ENCODE assay signal across 16 cellular contexts in genomic region chr19:7230826-7231225, GRCh38.
DNase-seq lines count a peak whose midpoint lies in the region; ATAC-seq lines count a peak whose summit lies in the region.
"Had no signal": no experiment of that assay in that cellular context is flagged by ENCODE, and none has a peak within 500 bp of the region (broad histone marks: within the 10 kb centered on the region; RNA-seq: fewer than 3 reads in every experiment).

No MANE protein-coding gene starts in this region.

- intact Hi-C loops in Right ventricle myocardium inferior (cut with DNase I), result no loop called here

- DNase-seq in adipocyte (ENCODE audit: low read depth), result no peak
- DNase-seq in Right ventricle myocardium inferior (ENCODE audit: missing footprints), result peak; percentile 79
- peak; percentile 48 for DNase-seq in superior temporal gyrus (ENCODE audit: extremely low spot score)
- no peak for DNase-seq in NCI-H1417 treated with DMSO at 0.1 percent for 48 hours (lab: John Stamatoyannopoulos, UW)
- no peak for DNase-seq in kidney tubule cell (ENCODE audit: low spot score)
- no peak for DNase-seq in iPS-NIHi11 (ENCODE audit: low spot score)
- DNase-seq: NCI-H1048, NCI-H69 had no signal

- H3K9me3 ChIP-seq in adipocyte (ENCODE audit: control insufficient read depth, low read length) (no peaks in the 10 kb centered on the region), muscle layer of colon (ENCODE audit: low read length) (no peaks in the 10 kb centered on the region)

- H3K36me3 ChIP-seq in adipocyte (ENCODE audit: control insufficient read depth, insufficient read depth, low read length, severe bottlenecking) (no peaks in the 10 kb centered on the region), muscle layer of colon (ENCODE audit: insufficient read depth, low read length) (no peaks in the 10 kb centered on the region)
- H3K36me3 ChIP-seq: cardiac muscle cell, neural progenitor cell had no signal

- H3K27ac ChIP-seq in muscle layer of colon (ENCODE audit: low read depth, low read length), result peak overlapping the region; percentile 49
- H3K27ac ChIP-seq: cardiac muscle cell, HL-60, neural progenitor cell had no signal

- H3K9ac ChIP-seq in adipocyte (ENCODE audit: low read length), result peak overlapping the region; percentile 22
- H3K9ac ChIP-seq in muscle layer of colon (ENCODE audit: low read length), result no peak overlapping the region
- H3K9ac ChIP-seq: neural progenitor cell had no signal

- H3K4me1 ChIP-seq in adipocyte (ENCODE audit: control insufficient read depth, insufficient read depth, low read length) (peaks cover 21% of the 10 kb centered on the region), muscle layer of colon (ENCODE audit: insufficient read depth, low read length) (peaks cover 52% of the 10 kb centered on the region)
- H3K4me1 ChIP-seq: neural progenitor cell had no signal

- H3K27me3 ChIP-seq in adipocyte (replicated peaks; ENCODE audit: control insufficient read depth, insufficient read depth, low read length), result no peaks in the 10 kb centered on the region
- H3K27me3 ChIP-seq in muscle layer of colon (ENCODE audit: control insufficient read depth in 1 of 2, insufficient read depth in 2 of 2, low read length in 2 of 2), result no peaks in the 10 kb centered on the region
- H3K27me3 ChIP-seq: cardiac muscle cell, neural progenitor cell had no signal

- ATAC-seq in Right ventricle myocardium inferior (peak; percentile 85), HG03159 (IDR thresholded peaks at IDR 0.05; ENCODE audit: unreplicated experiment) (no peak)
- ATAC-seq: K562, Panc1 had no signal

- H3K4me3 ChIP-seq in adipocyte (ENCODE audit: low read length), result no peak overlapping the region
- no peak overlapping the region for H3K4me3 ChIP-seq in muscle layer of colon (ENCODE audit: low read depth in 1 of 2, low read length in 2 of 2)
- H3K4me3 ChIP-seq: cardiac muscle cell, K562, neural progenitor cell, smooth muscle cell had no signal

Comparison
In these comparisons a context has a peak if more than half of its experiments do, and no peak if none do; other contexts are left out.
1. DNase-seq: peak in Right ventricle myocardium inferior (single experiment) and superior temporal gyrus (single experiment); none in adipocyte (single experiment), NCI-H1417 treated with DMSO at 0.1 percent for 48 hours (single experiment), kidney tubule cell (single experiment) and iPS-NIHi11 (single experiment).